ENCODE assay signal across 1 cellular context in genomic region chr17:17406225-17406624, GRCh38.
TF ChIP-seq lines count a peak whose summit lies in the region.

No MANE protein-coding gene starts in this region.

TF ChIP-seq in HepG2, 621 proteins besides CTCF, POLR2A, EP300 and RAD21 (continued from another document and continues in another):
- TF ChIP-seq ATF4 (CRISPR knock-in tag; IDR thresholded peaks at IDR 0.05) (peak in 1 of 2 experiments; percentile 39; a peak in 1 of 4 replicates), HNF4A (CRISPR knock-in tag; IDR thresholded peaks at IDR 0.05) (peak; percentile 81), ATF7 (IDR thresholded peaks at IDR 0.05) (no peak), ATF7 (CRISPR knock-in tag; IDR thresholded peaks at IDR 0.05) (0 out of 2 replicates have a peak, but pooled peaks have one; percentile 39), RFX3 (CRISPR knock-in tag; IDR thresholded peaks at IDR 0.05) (no peak), SPEN (CRISPR knock-in tag; IDR thresholded peaks at IDR 0.05; ENCODE audit: low read depth) (0 out of 2 replicates have a peak, but pooled peaks have one; percentile 26), ZNF263 (CRISPR knock-in tag; IDR thresholded peaks at IDR 0.05) (0 out of 2 replicates have a peak, but pooled peaks have one; percentile 15), HOXA3 (CRISPR knock-in tag; IDR thresholded peaks at IDR 0.05) (peak; percentile 79), ZSCAN29 (CRISPR knock-in tag; conservative IDR thresholded peaks at IDR 0.05) (0 out of 2 replicates have a peak, but pooled peaks have one; percentile 41), THAP11 (CRISPR knock-in tag; IDR thresholded peaks at IDR 0.05) (peak; percentile 55), CBX5 (CRISPR knock-in tag; IDR thresholded peaks at IDR 0.05; ENCODE audit: borderline replicate concordance) (peak; percentile 45; the same call in 1 of the 2 replicates), BCL6 (CRISPR knock-in tag; IDR thresholded peaks at IDR 0.05) (0 out of 2 replicates have a peak, but pooled peaks have one; percentile 42), FOXP1 (IDR thresholded peaks at IDR 0.05) (no peak), FOXP1 (CRISPR knock-in tag; IDR thresholded peaks at IDR 0.05) (peak; percentile 39; the same call in 1 of the 2 replicates), PPARG (CRISPR knock-in tag; conservative IDR thresholded peaks at IDR 0.05) (0 out of 2 replicates have a peak, but pooled peaks have one; percentile 33), FOSL2 (CRISPR knock-in tag; IDR thresholded peaks at IDR 0.05) (peak; percentile 63), SKI (IDR thresholded peaks at IDR 0.05; ENCODE audit: partially characterized antibody) (peak; percentile 12), ATF2 (CRISPR knock-in tag; IDR thresholded peaks at IDR 0.05) (peak; percentile 80), JUNB (CRISPR knock-in tag; IDR thresholded peaks at IDR 0.05; ENCODE audit: borderline replicate concordance) (no peak), POGK (CRISPR knock-in tag; conservative IDR thresholded peaks at IDR 0.05) (no peak), ZNF687 (CRISPR knock-in tag; IDR thresholded peaks at IDR 0.05) (peak; percentile 87), JUN (CRISPR knock-in tag; IDR thresholded peaks at IDR 0.05) (peak; percentile 79), PREB (CRISPR knock-in tag; IDR thresholded peaks at IDR 0.05) (no peak), ZMYM4 (CRISPR knock-in tag; IDR thresholded peaks at IDR 0.05) (peak; percentile 33; the same call in 1 of the 2 replicates), NR2F1 (CRISPR knock-in tag; IDR thresholded peaks at IDR 0.05) (peak in 1 of 2 experiments; percentile 86; a peak in 2 of 4 replicates), ZNF766 (CRISPR knock-in tag; IDR thresholded peaks at IDR 0.05; ENCODE audit: borderline replicate concordance) (no peak), HNF1B (CRISPR knock-in tag; IDR thresholded peaks at IDR 0.05) (no peak), ZNF644 (CRISPR knock-in tag; IDR thresholded peaks at IDR 0.05; ENCODE audit: low read depth) (0 out of 2 replicates have a peak, but pooled peaks have one; percentile 54), ATF7-NPFF (CRISPR knock-in tag; IDR thresholded peaks at IDR 0.05; ENCODE audit: low read depth) (no peak), TMF1 (CRISPR knock-in tag; IDR thresholded peaks at IDR 0.05; ENCODE audit: low read depth) (0 out of 2 replicates have a peak, but pooled peaks have one; percentile 39), HES4 (CRISPR knock-in tag; IDR thresholded peaks at IDR 0.05; ENCODE audit: borderline replicate concordance) (no peak), PATZ1 (CRISPR knock-in tag; IDR thresholded peaks at IDR 0.05) (peak; percentile 45), ZBTB34 (CRISPR knock-in tag; IDR thresholded peaks at IDR 0.05) (peak; percentile 72; the same call in 1 of the 2 replicates), ZFX (CRISPR knock-in tag; IDR thresholded peaks at IDR 0.05; ENCODE audit: low read depth) (0 out of 2 replicates have a peak, but pooled peaks have one; percentile 19), SOX5 (CRISPR knock-in tag; IDR thresholded peaks at IDR 0.05; ENCODE audit: borderline replicate concordance) (peak; percentile 44; the same call in 1 of the 2 replicates), ZNF329 (CRISPR knock-in tag; IDR thresholded peaks at IDR 0.05; ENCODE audit: low read depth) (no peak), PITX1 (CRISPR knock-in tag; IDR thresholded peaks at IDR 0.05) (0 out of 2 replicates have a peak, but pooled peaks have one; percentile 40), RXRB (CRISPR knock-in tag; IDR thresholded peaks at IDR 0.05; ENCODE audit: borderline replicate concordance) (peak; percentile 43; the same call in 1 of the 2 replicates), FOXP4 (CRISPR knock-in tag; IDR thresholded peaks at IDR 0.05) (0 out of 2 replicates have a peak, but pooled peaks have one; percentile 42), ZNF784 (CRISPR knock-in tag; IDR thresholded peaks at IDR 0.05; ENCODE audit: borderline replicate concordance) (peak; percentile 88; the same call in 1 of the 2 replicates), ZNF75D (CRISPR knock-in tag; IDR thresholded peaks at IDR 0.05; ENCODE audit: borderline replicate concordance) (no peak), CEBPG (CRISPR knock-in tag; IDR thresholded peaks at IDR 0.05) (peak; percentile 44; the same call in 1 of the 2 replicates), AKAP8 (CRISPR knock-in tag; IDR thresholded peaks at IDR 0.05) (no peak), GPBP1L1 (CRISPR knock-in tag; IDR thresholded peaks at IDR 0.05) (no peak)
